1 cellular context compared by ENCODE assay signal in genomic region chr4:86892639-86892965, GRCh38.
TF ChIP-seq lines count a peak whose summit lies in the region.

No MANE protein-coding gene starts in this region.

TF ChIP-seq in GM12878, 131 proteins besides CTCF, POLR2A, EP300 and RAD21:
- TF ChIP-seq ETV6 (conservative IDR thresholded peaks at IDR 0.05 in 1 of 2, IDR thresholded peaks at IDR 0.05 in 1 of 2; ENCODE audit: borderline replicate concordance in 1 of 2, low read depth in 1 of 2): no peak
- no peak for TF ChIP-seq EED (IDR thresholded peaks at IDR 0.05; ENCODE audit: low read depth)
- TF ChIP-seq SMAD5 (IDR thresholded peaks at IDR 0.05; ENCODE audit: low read depth): no peak
- no peak for TF ChIP-seq ZBTB33 (IDR thresholded peaks at IDR 0.05)
- TF ChIP-seq RB1 (IDR thresholded peaks at IDR 0.05; ENCODE audit: borderline replicate concordance): no peak
- TF ChIP-seq FOXK2 (IDR thresholded peaks at IDR 0.05): no peak
- TF ChIP-seq PAX5 (IDR thresholded peaks at IDR 0.05; ENCODE audit: borderline replicate concordance, low read depth, low read length): no peak
- TF ChIP-seq SIN3A (IDR thresholded peaks at IDR 0.05; ENCODE audit: low read depth, low read length): no peak
- no peak for TF ChIP-seq TCF12 (IDR thresholded peaks at IDR 0.05; ENCODE audit: low read depth, low read length)
- TF ChIP-seq ZNF217 (IDR thresholded peaks at IDR 0.05): no peak
- TF ChIP-seq TARDBP (IDR thresholded peaks at IDR 0.05; ENCODE audit: borderline replicate concordance): no peak
- no peak for TF ChIP-seq CREM (IDR thresholded peaks at IDR 0.05; ENCODE audit: low read depth)
- TF ChIP-seq DPF2 (IDR thresholded peaks at IDR 0.05): no peak
- no peak for TF ChIP-seq SPI1 (IDR thresholded peaks at IDR 0.05; ENCODE audit: borderline replicate concordance, insufficient read depth, low read depth, low read length)
- no peak for TF ChIP-seq NFXL1 (IDR thresholded peaks at IDR 0.05; ENCODE audit: borderline replicate concordance)
- no peak for TF ChIP-seq NR2C1 (IDR thresholded peaks at IDR 0.05)
